22 cellular contexts compared by ENCODE assay signal in genomic region chr2:28893488-28893887, GRCh38. TPM values are rescaled to one million over a fixed set of nuclear protein-coding genes. Genes with fewer than 3 reads are reported as not detected.
DNase-seq lines count a peak whose midpoint lies in the region; ATAC-seq and TF ChIP-seq lines count a peak whose summit lies in the region.
"Had no signal": no experiment of that assay in that cellular context is flagged by ENCODE, and none has a peak within 500 bp of the region (broad histone marks: within the 10 kb centered on the region; RNA-seq: fewer than 3 reads in every experiment).

No MANE protein-coding gene starts in this region.

- peaks cover 4% of the 10 kb centered on the region for H3K27me3 Mint-ChIP-seq in activated CD4-positive, alpha-beta T cell treated with anti-CD3 and anti-CD28 coated beads, Interleukin-2, amount 10 ng/mL, durations not matched to agents 7 days and 5 days
- H3K27me3 Mint-ChIP-seq in CD4-positive, alpha-beta T cell = peaks cover 4% of the 10 kb centered on the region
- H3K27me3 Mint-ChIP-seq in naive B cell (no peaks in the 10 kb centered on the region), MCF 10A (ENCODE audit: insufficient read depth, unreplicated experiment) (no peaks in the 10 kb centered on the region)
- H3K27me3 Mint-ChIP-seq: activated naive CD8-positive, alpha-beta T cell had no signal

- in situ Hi-C loops in Panc1 (cut with HindIII; ENCODE audit: low pct_unique_long_range_greater_than_20kb, low sequenced_read_pairs) = no loop called here

- POLR2A ChIA-PET in activated CD4-positive, alpha-beta T cell treated with anti-CD3 and anti-CD28 coated beads, Interleukin-2, amount 10 ng/mL, durations not matched to agents 7 days and 5 days (lab: Charles Lee) = no interaction called here
- POLR2A ChIA-PET in CD4-positive, alpha-beta T cell (lab: Charles Lee) = interaction anchor here (1.5 to 4.0 kb wide), 3 partner anchors 23 to 223 kb away, joined by 3 to 21 read pairs (median 21); partner anchors contain the start of genes CLIP4 and TRMT61B
- POLR2A ChIA-PET in Panc1 (lab: Charles Lee) = no interaction called here
- POLR2A ChIA-PET in MCF 10A (lab: Yijun Ruan, JAX) = interaction anchor here (1.6 to 6.9 kb wide), 3 partner anchors 11 to 36 kb away, joined by 7 to 79 read pairs (median 11); partner anchors contain the start of gene TRMT61B

- no peak overlapping the region for H2AFZ ChIP-seq in smooth muscle cell (ENCODE audit: low read depth)

- H3K4me3 ChIP-seq in Panc1 (ENCODE audit: low read depth in 2 of 2, low read length in 2 of 2) = peak overlapping the region; percentile 90 to 97; a peak in 3 of 4 replicates
- no peak overlapping the region for H3K4me3 ChIP-seq in smooth muscle cell
- H3K4me3 ChIP-seq: lung had no signal

- no peak overlapping the region for H3K9ac ChIP-seq in smooth muscle cell (ENCODE audit: low read depth)

- H3K36me3 ChIP-seq in Panc1 (ENCODE audit: control insufficient read depth, insufficient read depth, low read length) (peaks cover 7% of the 10 kb centered on the region; the same call in 1 of the 2 replicates), smooth muscle cell (ENCODE audit: low read depth) (no peaks in the 10 kb centered on the region)
- H3K36me3 ChIP-seq: gastroesophageal sphincter had no signal

- H3F3A ChIP-seq in smooth muscle cell (ENCODE audit: low read depth) = peaks cover 6% of the 10 kb centered on the region

- H3K4me2 ChIP-seq in smooth muscle cell = no peak overlapping the region

- no peaks in the 10 kb centered on the region for H3K9me3 ChIP-seq in CD4-positive, alpha-beta T cell (ENCODE audit: control insufficient read depth, low read length)
- no peaks in the 10 kb centered on the region for H3K9me3 ChIP-seq in Panc1 (ENCODE audit: control insufficient read depth, insufficient read depth, low read depth, low read length)
- no peaks in the 10 kb centered on the region for H3K9me3 ChIP-seq in smooth muscle cell (replicated peaks; ENCODE audit: low read depth)
- H3K9me3 ChIP-seq: body of pancreas, gastroesophageal sphincter had no signal

- no peaks in the 10 kb centered on the region for H3K9me3 Mint-ChIP-seq in activated CD4-positive, alpha-beta T cell treated with anti-CD3 and anti-CD28 coated beads, Interleukin-2, amount 10 ng/mL, durations not matched to agents 7 days and 5 days
- no peaks in the 10 kb centered on the region for H3K9me3 Mint-ChIP-seq in CD4-positive, alpha-beta T cell
- H3K9me3 Mint-ChIP-seq in naive B cell (peaks cover 0 to 3% (median 0%) of the 10 kb centered on the region in 7 donors), MCF 10A (ENCODE audit: unreplicated experiment) (no peaks in the 10 kb centered on the region)
- H3K9me3 Mint-ChIP-seq: type B pancreatic cell had no signal

- peaks cover 7% of the 10 kb centered on the region for H3K36me3 Mint-ChIP-seq in activated CD4-positive, alpha-beta T cell treated with anti-CD3 and anti-CD28 coated beads, Interleukin-2, amount 10 ng/mL, durations not matched to agents 7 days and 5 days (ENCODE audit: low read depth)
- H3K36me3 Mint-ChIP-seq in CD4-positive, alpha-beta T cell (ENCODE audit: low read depth) = peaks cover 10% of the 10 kb centered on the region
- H3K36me3 Mint-ChIP-seq in naive B cell (no peaks in the 10 kb centered on the region), MCF 10A (ENCODE audit: insufficient read depth, unreplicated experiment) (peaks cover 20% of the 10 kb centered on the region)

- H3K4me1 ChIP-seq in Panc1 (ENCODE audit: control insufficient read depth, insufficient read depth, low read length) = peaks cover 22% of the 10 kb centered on the region
- peaks cover 18% of the 10 kb centered on the region for H3K4me1 ChIP-seq in smooth muscle cell (ENCODE audit: low read depth)

- no peak overlapping the region for H3K27ac ChIP-seq in CD4-positive, alpha-beta T cell (ENCODE audit: low read depth, low read length)
- H3K27ac ChIP-seq in Panc1 (ENCODE audit: low read length) (peak overlapping the region; percentile 59; the same call in 1 of the 2 replicates), smooth muscle cell (ENCODE audit: low read depth) (no peak overlapping the region)

- no peak for TF ChIP-seq CTCF in CD4-positive, alpha-beta T cell (IDR thresholded peaks at IDR 0.05)
- no peak for TF ChIP-seq CTCF in Panc1 (IDR thresholded peaks at IDR 0.05)
- TF ChIP-seq CTCF in MCF 10A (IDR thresholded peaks at IDR 0.05; ENCODE audit: unreplicated experiment) = no peak
- no peak for TF ChIP-seq CTCF in smooth muscle cell (IDR thresholded peaks at IDR 0.05; ENCODE audit: borderline replicate concordance, insufficient read depth, poor library complexity, severe bottlenecking)

- intact Hi-C loops in CD4-positive, alpha-beta T cell (cut with DNase I, micrococcal nuclease) = loop anchor here (5.0 to 10.0 kb wide), 5 partner anchors 81 to 329 kb away; partner anchors contain the start of genes CLIP4 (in 1 of the 2) and SPDYA (in 1 of the 2)
- intact Hi-C loops in Panc1 (cut with micrococcal nuclease; ENCODE audit: unreplicated experiment) = no loop called here
- intact Hi-C loops in MCF 10A (cut with micrococcal nuclease) = no loop called here

- CTCF ChIA-PET in activated CD4-positive, alpha-beta T cell treated with anti-CD3 and anti-CD28 coated beads, Interleukin-2, amount 10 ng/mL, durations not matched to agents 7 days and 5 days (lab: Charles Lee) = interaction anchor here (1.2 to 2.1 kb wide), 3 partner anchors 11 to 34 kb away, joined by 3 to 11 read pairs (median 3); no protein-coding TSS in a partner anchor
- CTCF ChIA-PET in CD4-positive, alpha-beta T cell (lab: Charles Lee) = no interaction called here
- CTCF ChIA-PET in Panc1 (lab: Charles Lee) = no interaction called here
- CTCF ChIA-PET in MCF 10A (lab: Yijun Ruan, JAX) = interaction anchor here (1.6 kb wide), 1 partner anchor 15 kb away, joined by 5 read pairs; no protein-coding TSS in a partner anchor

- H4K20me1 ChIP-seq in smooth muscle cell (ENCODE audit: low read depth) = peaks cover 36% of the 10 kb centered on the region

- no peak overlapping the region for H3K27ac Mint-ChIP-seq in activated CD4-positive, alpha-beta T cell treated with anti-CD3 and anti-CD28 coated beads, Interleukin-2, amount 10 ng/mL, durations not matched to agents 7 days and 5 days
- H3K27ac Mint-ChIP-seq in CD4-positive, alpha-beta T cell = no peak overlapping the region
- H3K27ac Mint-ChIP-seq in naive B cell = peak overlapping the region in 1 of 6 donors; percentile 58
- no peak overlapping the region for H3K27ac Mint-ChIP-seq in MCF 10A (ENCODE audit: low read depth, unreplicated experiment)

- no peaks in the 10 kb centered on the region for H3K27me3 ChIP-seq in CD4-positive, alpha-beta T cell (ENCODE audit: control insufficient read depth, insufficient read depth, low read length)
- no peaks in the 10 kb centered on the region for H3K27me3 ChIP-seq in Panc1 (ENCODE audit: control insufficient read depth, insufficient read depth, low read length)
- H3K27me3 ChIP-seq in smooth muscle cell (ENCODE audit: low read depth) = no peaks in the 10 kb centered on the region
- H3K27me3 ChIP-seq: body of pancreas, gastroesophageal sphincter had no signal

- peak overlapping the region; percentile 79 for H3K4me3 Mint-ChIP-seq in activated CD4-positive, alpha-beta T cell treated with anti-CD3 and anti-CD28 coated beads, Interleukin-2, amount 10 ng/mL, durations not matched to agents 7 days and 5 days
- peak overlapping the region; percentile 57 for H3K4me3 Mint-ChIP-seq in CD4-positive, alpha-beta T cell
- H3K4me3 Mint-ChIP-seq in naive B cell = peak overlapping the region in 6 of 8 donors; percentile 58 to 95 (median 69)
- no peak overlapping the region for H3K4me3 Mint-ChIP-seq in MCF 10A (ENCODE audit: unreplicated experiment)

- H3K79me2 ChIP-seq in smooth muscle cell (ENCODE audit: low read depth) = peaks cover 40% of the 10 kb centered on the region

- no peak for ATAC-seq in CD4-positive, alpha-beta T cell (ENCODE audit: poor library complexity)
- no peak for ATAC-seq in Panc1
- no peak for ATAC-seq in naive B cell (ENCODE audit: low read depth in 2 of 2)
- ATAC-seq in GM21576 (IDR thresholded peaks at IDR 0.05; ENCODE audit: unreplicated experiment) = no peak

- 98% methylated on average over 21 of the region's 21 CpGs for WGBS in smooth muscle cell (ENCODE audit: low lambda C conversion rate)

- no peak for DNase-seq in activated CD4-positive, alpha-beta T cell treated with anti-CD3 and anti-CD28 coated beads, Interleukin-2, amount 10 ng/mL, durations not matched to agents 7 days and 5 days
- DNase-seq in activated CD4-positive, alpha-beta T cell treated with anti-CD3 and anti-CD28 coated beads, Interleukin-2, amount 50 U/mL, for 4 hours = no peak
- no peak for DNase-seq in CD4-positive, alpha-beta T cell
- no peak for DNase-seq in Panc1 (ENCODE audit: low read depth, low spot score)
- no peak for DNase-seq in naive B cell
- no peak for DNase-seq in MCF 10A (ENCODE audit: unreplicated experiment)
- no peak for DNase-seq in smooth muscle cell (lab: John Stamatoyannopoulos, UW; ENCODE audit: unreplicated experiment)
- DNase-seq: activated CD4-positive, alpha-beta T cell treated with anti-CD3 and anti-CD28 coated beads for 1 hour; effector memory CD4-positive, alpha-beta T cell; KBM-7; kidney; MV-4-11; NCI-H187; NCI-H748 treated with DMSO at 0.1 percent for 48 hours; SHP77; SW 1271 had no signal

- peaks cover 30% of the 10 kb centered on the region for H3K4me1 Mint-ChIP-seq in activated CD4-positive, alpha-beta T cell treated with anti-CD3 and anti-CD28 coated beads, Interleukin-2, amount 10 ng/mL, durations not matched to agents 7 days and 5 days
- H3K4me1 Mint-ChIP-seq in CD4-positive, alpha-beta T cell (ENCODE audit: low read depth) = peaks cover 38% of the 10 kb centered on the region
- peaks cover 17 to 38% (median 28%) of the 10 kb centered on the region in 3 donors for H3K4me1 Mint-ChIP-seq in naive B cell
- peaks cover 18% of the 10 kb centered on the region for H3K4me1 Mint-ChIP-seq in MCF 10A (ENCODE audit: insufficient read depth, unreplicated experiment)

- BruUV-seq in Panc1 (replicated peaks; lab: Mats Ljungman, UMichigan) (no TSS peak), MCF 10A (replicated peaks; lab: Mats Ljungman, UMichigan) (no TSS peak)

RNA-seq across cellular contexts. Expression of gene WDR43, which starts 1.0 kb away (rescaled TPM):
- total RNA-seq in activated CD4-positive, alpha-beta T cell treated with anti-CD3 and anti-CD28 coated beads, Interleukin-2, amount 10 ng/mL, durations not matched to agents 7 days and 5 days = 10 to 100 TPM; 52.9 to 74.6 TPM
- total RNA-seq in CD4-positive, alpha-beta T cell = 10 to 100 TPM; 62.4 to 73.2 TPM
- total RNA-seq in Panc1 (2021; ENCODE audit: unreplicated experiment) (86.5 TPM), MCF 10A (2022) (100 and 160 TPM in 2 replicates), smooth muscle cell (37.8 and 44.9 TPM in 2 replicates)
- 26.6 TPM for polyA plus RNA-seq in Panc1 (2012; ENCODE audit: insufficient read length)
- polyA plus RNA-seq in naive B cell (ENCODE audit: low read depth in 6 of 6) (10 to 100 TPM; 34.5 to 57.5 (median 48.1) TPM), smooth muscle cell (12.5 and 27.5 TPM in 2 replicates)

RNA-seq across cellular contexts. Expression of gene TRMT61B, which starts 23.4 kb away (rescaled TPM):
- total RNA-seq in activated CD4-positive, alpha-beta T cell treated with anti-CD3 and anti-CD28 coated beads, Interleukin-2, amount 10 ng/mL, durations not matched to agents 7 days and 5 days = 10 to 100 TPM; 13.9 to 18.6 TPM
- total RNA-seq in CD4-positive, alpha-beta T cell = 10 to 100 TPM; 18.7 to 20.8 TPM
- total RNA-seq in Panc1 (2021; ENCODE audit: unreplicated experiment) = 14.3 TPM
- 10.4 TPM for polyA plus RNA-seq in Panc1 (2012; ENCODE audit: insufficient read length)
- 10 to 100 TPM; 17.4 to 36.2 (median 21.6) TPM for polyA plus RNA-seq in naive B cell (ENCODE audit: low read depth in 6 of 6)
- 10.4 and 13.4 TPM in 2 replicates for total RNA-seq in MCF 10A (2022)
- 6.5 and 13.1 TPM in 2 replicates for total RNA-seq in smooth muscle cell
- polyA plus RNA-seq in smooth muscle cell = 8.5 and 9.7 TPM in 2 replicates

Comparison
In these comparisons a context has a peak if more than half of its experiments do, and no peak if none do; other contexts are left out.
1. CTCF ChIA-PET loops: an anchor here in activated CD4-positive, alpha-beta T cell treated with anti-CD3 and anti-CD28 coated beads, Interleukin-2, amount 10 ng/mL, durations not matched to agents 7 days and 5 days (1.2 to 2.1 kb wide) and MCF 10A (1.6 kb wide); none called in CD4-positive, alpha-beta T cell and Panc1.
2. POLR2A ChIA-PET loops: an anchor here in CD4-positive, alpha-beta T cell (1.5 to 4.0 kb wide) and MCF 10A (1.6 to 6.9 kb wide); none called in activated CD4-positive, alpha-beta T cell treated with anti-CD3 and anti-CD28 coated beads, Interleukin-2, amount 10 ng/mL, durations not matched to agents 7 days and 5 days and Panc1.
3. intact Hi-C loops: an anchor here in CD4-positive, alpha-beta T cell (5.0 to 10.0 kb wide); none called in Panc1 and MCF 10A.